In genomic region chr2:47271054-47272000, GRCh38 we compare ENCODE assay signal across 8 cellular contexts.
A peak's percentile ranks its signal among the peaks of the same experiment; 100 is the strongest.
DNase-seq lines count a peak whose midpoint lies in the region; ATAC-seq and TF ChIP-seq lines count a peak whose summit lies in the region.

No MANE protein-coding gene starts in this region.

- H3K27me3 Mint-ChIP-seq in T-helper 17 cell: peaks cover 4% of the 10 kb centered on the region
- H3K27me3 Mint-ChIP-seq in memory B cell: no peaks in the 10 kb centered on the region

- H3K4me1 Mint-ChIP-seq in T-helper 17 cell: peaks cover 8% of the 10 kb centered on the region
- peaks cover 30% of the 10 kb centered on the region for H3K4me1 Mint-ChIP-seq in memory B cell

- H3K4me1 ChIP-seq in heart right ventricle (peaks cover 3 to 64% (median 52%) of the 10 kb centered on the region in 9 donors), upper lobe of right lung (peaks cover 16% of the 10 kb centered on the region)

- H3K9me3 ChIP-seq in heart right ventricle (no peaks in the 10 kb centered on the region), T-helper 17 cell (ENCODE audit: control insufficient read depth, low read length, poor library complexity, severe bottlenecking) (no peaks in the 10 kb centered on the region), upper lobe of right lung (no peaks in the 10 kb centered on the region)

- H3K36me3 Mint-ChIP-seq in T-helper 17 cell (ENCODE audit: low read depth): no peaks in the 10 kb centered on the region
- H3K36me3 Mint-ChIP-seq in memory B cell: no peaks in the 10 kb centered on the region

- DNase-seq in heart right ventricle (no peak), left ventricle myocardium superior (no peak), T-helper 17 cell (no peak), memory B cell (ENCODE audit: low spot score in 2 of 2) (no peak), upper lobe of right lung (no peak), NCI-H1694 (lab: John Stamatoyannopoulos, UW) (no peak)
- no peak for DNase-seq in effector CD8-positive, alpha-beta T cell (lab: John Stamatoyannopoulos, UW)

- intact Hi-C loops in heart right ventricle (cut with DNase I): loop anchor here in 4 of 10 donors (5.0 to 10.0 kb wide), 5 partner anchors 36 to 354 kb away; partner anchors contain the start of gene MCFD2 (in 1 of the 4)
- intact Hi-C loops in left ventricle myocardium superior (cut with micrococcal nuclease): no loop called here
- intact Hi-C loops in upper lobe of right lung (cut with DNase I): loop anchor here (10.0 kb wide), 1 partner anchor 277 kb away; no protein-coding TSS in a partner anchor

- H3K27ac Mint-ChIP-seq in T-helper 17 cell (no peak overlapping the region), memory B cell (peak overlapping the region; percentile 62)

- H3K4me3 Mint-ChIP-seq in T-helper 17 cell: peak overlapping the region; percentile 73
- peak overlapping the region; percentile 87 for H3K4me3 Mint-ChIP-seq in memory B cell

- H3K27me3 ChIP-seq in heart right ventricle (no peaks in the 10 kb centered on the region), upper lobe of right lung (no peaks in the 10 kb centered on the region)

- H3K27ac ChIP-seq in heart right ventricle (peak overlapping the region; percentile 23 to 87 (median 72)), upper lobe of right lung (peak overlapping the region; percentile 51)

- ATAC-seq in heart right ventricle (no peak), left ventricle myocardium superior (no peak), T-helper 17 cell (no peak), memory B cell (ENCODE audit: low read depth) (peak; percentile 55), upper lobe of right lung (no peak), GM19455 (IDR thresholded peaks at IDR 0.05; ENCODE audit: unreplicated experiment) (no peak)

- no peaks in the 10 kb centered on the region for H3K36me3 ChIP-seq in heart right ventricle
- H3K36me3 ChIP-seq in upper lobe of right lung: no peaks in the 10 kb centered on the region

- WGBS in heart right ventricle, 2 donors: 83 to 90% methylated on average over 9 of the region's 9 CpGs

- H3K4me3 ChIP-seq in heart right ventricle (peak overlapping the region in 1 of 10 donors; percentile 50), upper lobe of right lung (no peak overlapping the region)

- TF ChIP-seq CTCF in heart right ventricle (IDR thresholded peaks at IDR 0.05) (no peak), upper lobe of right lung (IDR thresholded peaks at IDR 0.05) (no peak)

- H3K9me3 Mint-ChIP-seq in memory B cell: no peaks in the 10 kb centered on the region
